ENCODE assay signal across 8 cellular contexts in the genomic region with DNA sequence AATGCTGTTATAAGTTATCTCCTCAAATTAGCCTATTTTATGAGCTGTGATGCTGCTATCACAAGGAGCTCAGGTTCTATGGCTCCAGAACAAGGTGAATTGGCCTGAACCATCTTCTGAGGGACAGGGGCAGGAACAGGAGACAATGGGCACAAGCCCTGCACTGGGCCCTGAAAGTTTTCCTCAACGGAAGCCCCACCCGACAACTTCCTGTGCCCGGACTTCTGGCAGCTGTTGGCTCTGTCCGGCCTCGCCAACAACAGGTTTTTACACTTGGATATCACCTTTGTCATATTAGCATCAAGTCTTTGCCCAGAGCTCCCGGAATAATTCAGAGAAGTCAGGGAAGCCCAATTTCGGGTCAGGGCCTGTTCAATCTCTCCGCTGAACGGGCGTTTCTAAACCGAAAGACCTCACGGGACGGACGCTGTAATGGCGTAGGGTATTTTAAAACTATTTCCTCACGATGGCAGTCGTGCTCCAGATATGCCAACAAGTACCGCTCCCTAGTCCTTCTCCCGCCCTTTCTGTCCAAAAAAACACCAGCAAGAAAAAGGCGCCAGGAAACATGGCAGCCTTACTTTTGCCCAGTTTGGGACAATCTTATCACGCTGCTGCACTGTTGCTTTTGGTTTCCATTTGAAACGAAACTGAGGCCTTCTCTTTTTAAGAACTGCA.
DNase-seq lines count a peak whose midpoint lies in the region; ATAC-seq and TF ChIP-seq lines count a peak whose summit lies in the region.

No MANE protein-coding gene starts in this region.

- peaks cover 2 to 33% (median 16%) of the 10 kb centered on the region in 7 donors for H3K4me1 Mint-ChIP-seq in naive thymus-derived CD4-positive, alpha-beta T cell
- no peaks in the 10 kb centered on the region for H3K4me1 Mint-ChIP-seq in effector memory CD8-positive, alpha-beta T cell (ENCODE audit: low read depth in 2 of 2)

- POLR2A ChIA-PET in naive thymus-derived CD4-positive, alpha-beta T cell (lab: Charles Lee), result no interaction called here

- in situ Hi-C loops in astrocyte of the cerebellum (cut with HindIII; ENCODE audit: low sequenced_read_pairs), result no loop called here

- H3K4me1 ChIP-seq in naive thymus-derived CD4-positive, alpha-beta T cell (ENCODE audit: control insufficient read depth in 2 of 2, insufficient read depth in 2 of 2, low read length in 2 of 2), result peaks cover 0 to 2% of the 10 kb centered on the region in 2 donors

- H3K36me3 Mint-ChIP-seq in naive thymus-derived CD4-positive, alpha-beta T cell, result peaks cover 0 to 5% (median 0%) of the 10 kb centered on the region in 5 donors
- peaks cover under 1% of the 10 kb centered on the region for H3K36me3 Mint-ChIP-seq in effector memory CD8-positive, alpha-beta T cell (ENCODE audit: insufficient read depth)

- H3K9me3 Mint-ChIP-seq in naive thymus-derived CD4-positive, alpha-beta T cell, result no peaks in the 10 kb centered on the region
- no peaks in the 10 kb centered on the region for H3K9me3 Mint-ChIP-seq in effector memory CD8-positive, alpha-beta T cell

- H3K4me3 ChIP-seq in astrocyte of the cerebellum (ENCODE audit: low read depth, low read length), result peak overlapping the region; percentile 46
- H3K4me3 ChIP-seq in naive thymus-derived CD4-positive, alpha-beta T cell (ENCODE audit: low read length), result no peak overlapping the region

- DNase-seq in astrocyte of the cerebellum (ENCODE audit: low read depth) (peak; percentile 74), globus pallidus (ENCODE audit: low spot score) (no peak), NCI-H2227 (lab: John Stamatoyannopoulos, UW; ENCODE audit: unreplicated experiment) (no peak)
- DNase-seq in naive thymus-derived CD4-positive, alpha-beta T cell, result peak in 5 of 9 donors; percentile 86 to 92 (median 90)
- no peak for DNase-seq in effector memory CD8-positive, alpha-beta T cell

- CTCF ChIA-PET in naive thymus-derived CD4-positive, alpha-beta T cell (lab: Charles Lee), result no interaction called here

- TF ChIP-seq CTCF in astrocyte of the cerebellum (IDR thresholded peaks at IDR 0.05; ENCODE audit: low read depth, low read length, missing control alignments), result peak; percentile 35

- H3K27me3 Mint-ChIP-seq in naive thymus-derived CD4-positive, alpha-beta T cell, result no peaks in the 10 kb centered on the region
- H3K27me3 Mint-ChIP-seq in effector memory CD8-positive, alpha-beta T cell, result no peaks in the 10 kb centered on the region

- peak overlapping the region; percentile 68 for H3K27ac ChIP-seq in naive thymus-derived CD4-positive, alpha-beta T cell (ENCODE audit: low read depth, low read length)

- ATAC-seq in GM18508 (IDR thresholded peaks at IDR 0.05; ENCODE audit: insufficient read depth, unreplicated experiment) (peak; percentile 57), HG03108 (IDR thresholded peaks at IDR 0.05; ENCODE audit: unreplicated experiment) (peak; percentile 59), HG03045 (IDR thresholded peaks at IDR 0.05; ENCODE audit: unreplicated experiment) (no peak)
- no peak for ATAC-seq in naive thymus-derived CD4-positive, alpha-beta T cell
- ATAC-seq in effector memory CD8-positive, alpha-beta T cell (replicated peaks), result no peak

- peak overlapping the region in 5 of 9 donors; percentile 69 to 99 (median 96) for H3K27ac Mint-ChIP-seq in naive thymus-derived CD4-positive, alpha-beta T cell
- no peak overlapping the region for H3K27ac Mint-ChIP-seq in effector memory CD8-positive, alpha-beta T cell

- no peaks in the 10 kb centered on the region for H3K9me3 ChIP-seq in naive thymus-derived CD4-positive, alpha-beta T cell (ENCODE audit: control insufficient read depth in 2 of 3, low read length in 3 of 3)

- no peaks in the 10 kb centered on the region for H3K27me3 ChIP-seq in naive thymus-derived CD4-positive, alpha-beta T cell (ENCODE audit: control insufficient read depth in 2 of 2, insufficient read depth in 2 of 2, low read length in 2 of 2)

- H3K4me3 Mint-ChIP-seq in naive thymus-derived CD4-positive, alpha-beta T cell, result peak overlapping the region in 5 of 10 donors; percentile 85 to 97 (median 96)
- no peak overlapping the region for H3K4me3 Mint-ChIP-seq in effector memory CD8-positive, alpha-beta T cell

- no peaks in the 10 kb centered on the region for H3K36me3 ChIP-seq in naive thymus-derived CD4-positive, alpha-beta T cell (ENCODE audit: control insufficient read depth in 2 of 3, insufficient read depth in 3 of 3, low read length in 3 of 3)

- intact Hi-C loops in naive thymus-derived CD4-positive, alpha-beta T cell (cut with micrococcal nuclease), result no loop called here

Comparison
In these comparisons a context has a peak if more than half of its experiments do, and no peak if none do; other contexts are left out.
1. ATAC-seq: peak in GM18508 (single experiment) and HG03108 (single experiment); none in naive thymus-derived CD4-positive, alpha-beta T cell (single experiment), HG03045 (single experiment) and effector memory CD8-positive, alpha-beta T cell (single experiment).
2. DNase-seq: peak in astrocyte of the cerebellum (single experiment) and naive thymus-derived CD4-positive, alpha-beta T cell (5 of 9); none in globus pallidus (single experiment), effector memory CD8-positive, alpha-beta T cell (0 of 3) and NCI-H2227 (single experiment).
3. H3K27ac Mint-ChIP-seq: peak in naive thymus-derived CD4-positive, alpha-beta T cell (5 of 9); none in effector memory CD8-positive, alpha-beta T cell (0 of 2).